In genomic region chr1:225434041-225434440, GRCh38 we compare ENCODE assay signal across 19 cellular contexts.
"Had no signal": no experiment of that assay in that cellular context is flagged by ENCODE, and none has a peak within 500 bp of the region (broad histone marks: within the 10 kb centered on the region; RNA-seq: fewer than 3 reads in every experiment).

No MANE protein-coding gene starts in this region.

- H3K4me3 Mint-ChIP-seq: effector memory CD8-positive, alpha-beta T cell; natural killer cell; type B pancreatic cell had no signal

- H3K27me3 Mint-ChIP-seq: effector memory CD8-positive, alpha-beta T cell; type B pancreatic cell had no signal

- H3K9me3 Mint-ChIP-seq: effector memory CD8-positive, alpha-beta T cell; natural killer cell; type B pancreatic cell had no signal

- H3K27ac ChIP-seq: epithelial cell of prostate, esophagus muscularis mucosa, gastrocnemius medialis, ovary, right atrium auricular region, skin epidermis, vagina had no signal

- H3K4me3 ChIP-seq: esophagus muscularis mucosa, gastrocnemius medialis, mucosa of descending colon, ovary, right atrium auricular region, sigmoid colon, skin epidermis, vagina had no signal

- H3K36me3 Mint-ChIP-seq: natural killer cell, type B pancreatic cell had no signal

- H3K27me3 ChIP-seq: esophagus muscularis mucosa, gastrocnemius medialis, ovary, right atrium auricular region, sigmoid colon, vagina had no signal

- H3K9me3 ChIP-seq: esophagus muscularis mucosa, gastrocnemius medialis, mucosa of descending colon, ovary, right atrium auricular region, sigmoid colon, vagina had no signal

- ATAC-seq: effector memory CD8-positive, alpha-beta T cell; gastrocnemius medialis; left lobe of liver; mucosa of descending colon; natural killer cell had no signal

- DNase-seq: effector memory CD8-positive, alpha-beta T cell; gastrocnemius medialis; glutamatergic neuron; islet precursor cell; mammary epithelial cell; mucosa of descending colon; natural killer cell; ovary; sigmoid colon; stimulated activated CD4-positive, alpha-beta T cell treated with anti-CD3 and anti-CD28 coated beads, Interleukin-2, amount 100 ng/mL, for 24 hours; stimulated activated CD4-positive, alpha-beta T cell treated with anti-CD3 and anti-CD28 coated beads, Interleukin-4, amount 100 ng/mL, for 4 hours; stimulated activated naive CD4-positive, alpha-beta T cell had no signal

- H3K36me3 ChIP-seq: esophagus muscularis mucosa, gastrocnemius medialis, ovary, right atrium auricular region, sigmoid colon, vagina had no signal

- H3K27ac Mint-ChIP-seq: effector memory CD8-positive, alpha-beta T cell; natural killer cell; type B pancreatic cell had no signal

- H3K4me1 ChIP-seq: vagina had no signal
